27 cellular contexts compared by ENCODE assay signal in genomic region chr1:3983181-3983580, GRCh38.
"Had no signal": no experiment of that assay in that cellular context is flagged by ENCODE, and none has a peak within 500 bp of the region (broad histone marks: within the 10 kb centered on the region; RNA-seq: fewer than 3 reads in every experiment).

No MANE protein-coding gene starts in this region.

- H3K4me3 Mint-ChIP-seq: naive thymus-derived CD8-positive, alpha-beta T cell; nephron; neural crest cell; stimulated activated naive B cell treated with anti-CD40 and anti-IgM and Interleukin-4, amounts not matched to agents 10 μg/mL and 1 μg/mL and 100 μg/mL, for 72 hours had no signal

- H3K9me3 Mint-ChIP-seq: naive thymus-derived CD8-positive, alpha-beta T cell; nephron; neural crest cell had no signal

- H3K4me1 ChIP-seq: lower lobe of right lung, prostate gland, stomach, testis, uterus had no signal

- H3K27ac ChIP-seq: lower lobe of right lung, ovary, prostate gland, skin epidermis, stomach, testis, thyroid gland, uterus had no signal

- H3K9me3 ChIP-seq: lower lobe of right lung, ovary, prostate gland, stomach, testis, thyroid gland, uterus had no signal

- DNase-seq: hippocampal formation; kidney glomerular epithelial cell; left cardiac atrium; lower lobe of right lung; mammary epithelial cell; mesenchymal stem cell; ovary; retina; right cardiac atrium; stimulated activated CD4-positive, alpha-beta T cell treated with anti-CD3 and anti-CD28 coated beads, Interleukin-12 subunit alpha, Interleukin-12 subunit beta, amount 100 ng/mL, for 4 hours; stimulated activated CD4-positive, alpha-beta T cell treated with anti-CD3 and anti-CD28 coated beads, Interleukin-15, amount 100 ng/mL, for 24 hours; stimulated activated CD4-positive, alpha-beta T cell treated with anti-CD3 and anti-CD28 coated beads, Interleukin-2, amount 100 ng/mL, for 24 hours; stimulated activated CD4-positive, alpha-beta T cell treated with anti-CD3 and anti-CD28 coated beads, Interleukin-4, amount 100 ng/mL, for 1 hour; stimulated activated naive B cell treated with anti-CD40 and anti-IgM and Interleukin-4, amounts not matched to agents 10 μg/mL and 1 μg/mL and 100 μg/mL, for 72 hours; stimulated activated naive CD8-positive, alpha-beta T cell treated with anti-CD3 and anti-CD28 coated beads, Interleukin-15, Interleukin-2, amounts not matched to agents 100 U/mL and 50 U/mL, for 24 hours; stomach; testis; thyroid gland; trophoblast cell; uterus had no signal

- H3K36me3 Mint-ChIP-seq: naive thymus-derived CD8-positive, alpha-beta T cell had no signal

- H3K27me3 ChIP-seq: ovary, testis, thyroid gland, uterus had no signal

- H3K36me3 ChIP-seq: lower lobe of right lung, ovary, prostate gland, stomach, thyroid gland, uterus had no signal

- H3K4me3 ChIP-seq: lower lobe of right lung, ovary, prostate gland, skin epidermis, stomach, testis, thyroid gland, uterus had no signal

- H3K27ac Mint-ChIP-seq: naive thymus-derived CD8-positive, alpha-beta T cell; nephron; stimulated activated naive B cell treated with anti-CD40 and anti-IgM and Interleukin-4, amounts not matched to agents 10 μg/mL and 1 μg/mL and 100 μg/mL, for 72 hours had no signal

- ATAC-seq: left cardiac atrium; left lobe of liver; lower lobe of right lung; naive thymus-derived CD8-positive, alpha-beta T cell; right cardiac atrium; sciatic nerve; stimulated activated naive B cell treated with anti-CD40 and anti-IgM and Interleukin-4, amounts not matched to agents 10 μg/mL and 1 μg/mL and 100 μg/mL, for 72 hours; stimulated activated naive CD8-positive, alpha-beta T cell treated with anti-CD3 and anti-CD28 coated beads, Interleukin-15, Interleukin-2, amounts not matched to agents 100 U/mL and 50 U/mL, for 24 hours had no signal
